ENCODE assay signal across 1 cellular context in the genomic region with DNA sequence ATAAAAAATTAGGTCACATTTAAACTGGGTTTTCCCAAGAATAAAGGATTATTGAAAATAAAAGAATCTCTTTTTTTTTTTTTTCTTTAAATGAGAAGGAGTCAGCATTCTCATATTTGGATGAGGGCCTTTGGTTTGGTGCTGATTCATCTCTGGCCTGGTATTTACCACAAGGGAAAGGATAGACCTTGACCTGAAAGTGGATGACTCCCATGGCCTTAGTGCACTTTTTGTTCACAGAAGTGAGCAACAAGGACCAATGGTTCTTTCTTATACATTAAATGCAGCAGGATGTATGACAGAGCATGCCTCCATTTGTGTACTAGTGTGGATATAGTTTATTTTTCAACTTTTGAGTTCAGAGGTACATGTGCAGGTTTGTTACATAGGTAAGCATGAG.
TF ChIP-seq lines count a peak whose summit lies in the region.

No MANE protein-coding gene starts in this region.

TF ChIP-seq in HepG2, 621 proteins besides CTCF, POLR2A, EP300 and RAD21 (continues in another document):
- TF ChIP-seq SNAI1 (CRISPR knock-in tag; IDR thresholded peaks at IDR 0.05; ENCODE audit: borderline replicate concordance) (no peak), RXRB (CRISPR knock-in tag; IDR thresholded peaks at IDR 0.05; ENCODE audit: borderline replicate concordance) (peak; percentile 55; the same call in 1 of the 2 replicates), ZSCAN25 (CRISPR knock-in tag; IDR thresholded peaks at IDR 0.05) (no peak), SIX4 (CRISPR knock-in tag; IDR thresholded peaks at IDR 0.05) (no peak), ZNF572 (CRISPR knock-in tag; IDR thresholded peaks at IDR 0.05) (no peak), SAP130 (CRISPR knock-in tag; IDR thresholded peaks at IDR 0.05; ENCODE audit: low read depth) (no peak), RFX5 (IDR thresholded peaks at IDR 0.05; ENCODE audit: low read depth, low read length) (no peak), NR2F2 (IDR thresholded peaks at IDR 0.05; ENCODE audit: borderline replicate concordance, low read depth) (0 out of 2 replicates have a peak, but pooled peaks have one; percentile 25), RBAK (CRISPR knock-in tag; IDR thresholded peaks at IDR 0.05) (no peak), ZNF644 (CRISPR knock-in tag; IDR thresholded peaks at IDR 0.05; ENCODE audit: low read depth) (peak; percentile 54; the same call in 1 of the 2 replicates), ZNF101 (CRISPR knock-in tag; IDR thresholded peaks at IDR 0.05; ENCODE audit: borderline replicate concordance, low read depth) (no peak), TEAD3 (CRISPR knock-in tag; optimal IDR thresholded peaks at IDR 0.05; ENCODE audit: borderline replicate concordance) (peak; percentile 47), RARA (CRISPR knock-in tag; IDR thresholded peaks at IDR 0.05) (peak; percentile 70), ZNF431 (CRISPR knock-in tag; IDR thresholded peaks at IDR 0.05; ENCODE audit: borderline replicate concordance, low read depth) (no peak), SPEN (CRISPR knock-in tag; IDR thresholded peaks at IDR 0.05; ENCODE audit: low read depth) (no peak), HNF4A (CRISPR knock-in tag; IDR thresholded peaks at IDR 0.05) (peak; percentile 26; the same call in 1 of the 2 replicates), ZNF20 (CRISPR knock-in tag; IDR thresholded peaks at IDR 0.05) (no peak), SIN3B (IDR thresholded peaks at IDR 0.05; ENCODE audit: low read length) (no peak), MAFF (IDR thresholded peaks at IDR 0.05; ENCODE audit: low read depth, low read length) (peak; percentile 48; the same call in 1 of the 2 replicates), ZFP36 (IDR thresholded peaks at IDR 0.05; ENCODE audit: borderline replicate concordance, low read depth, low read length, partially characterized antibody) (no peak), NFATC3 (CRISPR knock-in tag; IDR thresholded peaks at IDR 0.05) (no peak), ZNF451 (CRISPR knock-in tag; IDR thresholded peaks at IDR 0.05) (no peak)
- TF ChIP-seq, protein P1, sequence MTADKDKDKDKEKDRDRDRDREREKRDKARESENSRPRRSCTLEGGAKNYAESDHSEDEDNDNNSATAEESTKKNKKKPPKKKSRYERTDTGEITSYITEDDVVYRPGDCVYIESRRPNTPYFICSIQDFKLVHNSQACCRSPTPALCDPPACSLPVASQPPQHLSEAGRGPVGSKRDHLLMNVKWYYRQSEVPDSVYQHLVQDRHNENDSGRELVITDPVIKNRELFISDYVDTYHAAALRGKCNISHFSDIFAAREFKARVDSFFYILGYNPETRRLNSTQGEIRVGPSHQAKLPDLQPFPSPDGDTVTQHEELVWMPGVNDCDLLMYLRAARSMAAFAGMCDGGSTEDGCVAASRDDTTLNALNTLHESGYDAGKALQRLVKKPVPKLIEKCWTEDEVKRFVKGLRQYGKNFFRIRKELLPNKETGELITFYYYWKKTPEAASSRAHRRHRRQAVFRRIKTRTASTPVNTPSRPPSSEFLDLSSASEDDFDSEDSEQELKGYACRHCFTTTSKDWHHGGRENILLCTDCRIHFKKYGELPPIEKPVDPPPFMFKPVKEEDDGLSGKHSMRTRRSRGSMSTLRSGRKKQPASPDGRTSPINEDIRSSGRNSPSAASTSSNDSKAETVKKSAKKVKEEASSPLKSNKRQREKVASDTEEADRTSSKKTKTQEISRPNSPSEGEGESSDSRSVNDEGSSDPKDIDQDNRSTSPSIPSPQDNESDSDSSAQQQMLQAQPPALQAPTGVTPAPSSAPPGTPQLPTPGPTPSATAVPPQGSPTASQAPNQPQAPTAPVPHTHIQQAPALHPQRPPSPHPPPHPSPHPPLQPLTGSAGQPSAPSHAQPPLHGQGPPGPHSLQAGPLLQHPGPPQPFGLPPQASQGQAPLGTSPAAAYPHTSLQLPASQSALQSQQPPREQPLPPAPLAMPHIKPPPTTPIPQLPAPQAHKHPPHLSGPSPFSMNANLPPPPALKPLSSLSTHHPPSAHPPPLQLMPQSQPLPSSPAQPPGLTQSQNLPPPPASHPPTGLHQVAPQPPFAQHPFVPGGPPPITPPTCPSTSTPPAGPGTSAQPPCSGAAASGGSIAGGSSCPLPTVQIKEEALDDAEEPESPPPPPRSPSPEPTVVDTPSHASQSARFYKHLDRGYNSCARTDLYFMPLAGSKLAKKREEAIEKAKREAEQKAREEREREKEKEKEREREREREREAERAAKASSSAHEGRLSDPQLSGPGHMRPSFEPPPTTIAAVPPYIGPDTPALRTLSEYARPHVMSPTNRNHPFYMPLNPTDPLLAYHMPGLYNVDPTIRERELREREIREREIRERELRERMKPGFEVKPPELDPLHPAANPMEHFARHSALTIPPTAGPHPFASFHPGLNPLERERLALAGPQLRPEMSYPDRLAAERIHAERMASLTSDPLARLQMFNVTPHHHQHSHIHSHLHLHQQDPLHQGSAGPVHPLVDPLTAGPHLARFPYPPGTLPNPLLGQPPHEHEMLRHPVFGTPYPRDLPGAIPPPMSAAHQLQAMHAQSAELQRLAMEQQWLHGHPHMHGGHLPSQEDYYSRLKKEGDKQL (CRISPR knock-in tag; IDR thresholded peaks at IDR 0.05; ENCODE audit: low read depth) = no peak
- TF ChIP-seq, protein P2, sequence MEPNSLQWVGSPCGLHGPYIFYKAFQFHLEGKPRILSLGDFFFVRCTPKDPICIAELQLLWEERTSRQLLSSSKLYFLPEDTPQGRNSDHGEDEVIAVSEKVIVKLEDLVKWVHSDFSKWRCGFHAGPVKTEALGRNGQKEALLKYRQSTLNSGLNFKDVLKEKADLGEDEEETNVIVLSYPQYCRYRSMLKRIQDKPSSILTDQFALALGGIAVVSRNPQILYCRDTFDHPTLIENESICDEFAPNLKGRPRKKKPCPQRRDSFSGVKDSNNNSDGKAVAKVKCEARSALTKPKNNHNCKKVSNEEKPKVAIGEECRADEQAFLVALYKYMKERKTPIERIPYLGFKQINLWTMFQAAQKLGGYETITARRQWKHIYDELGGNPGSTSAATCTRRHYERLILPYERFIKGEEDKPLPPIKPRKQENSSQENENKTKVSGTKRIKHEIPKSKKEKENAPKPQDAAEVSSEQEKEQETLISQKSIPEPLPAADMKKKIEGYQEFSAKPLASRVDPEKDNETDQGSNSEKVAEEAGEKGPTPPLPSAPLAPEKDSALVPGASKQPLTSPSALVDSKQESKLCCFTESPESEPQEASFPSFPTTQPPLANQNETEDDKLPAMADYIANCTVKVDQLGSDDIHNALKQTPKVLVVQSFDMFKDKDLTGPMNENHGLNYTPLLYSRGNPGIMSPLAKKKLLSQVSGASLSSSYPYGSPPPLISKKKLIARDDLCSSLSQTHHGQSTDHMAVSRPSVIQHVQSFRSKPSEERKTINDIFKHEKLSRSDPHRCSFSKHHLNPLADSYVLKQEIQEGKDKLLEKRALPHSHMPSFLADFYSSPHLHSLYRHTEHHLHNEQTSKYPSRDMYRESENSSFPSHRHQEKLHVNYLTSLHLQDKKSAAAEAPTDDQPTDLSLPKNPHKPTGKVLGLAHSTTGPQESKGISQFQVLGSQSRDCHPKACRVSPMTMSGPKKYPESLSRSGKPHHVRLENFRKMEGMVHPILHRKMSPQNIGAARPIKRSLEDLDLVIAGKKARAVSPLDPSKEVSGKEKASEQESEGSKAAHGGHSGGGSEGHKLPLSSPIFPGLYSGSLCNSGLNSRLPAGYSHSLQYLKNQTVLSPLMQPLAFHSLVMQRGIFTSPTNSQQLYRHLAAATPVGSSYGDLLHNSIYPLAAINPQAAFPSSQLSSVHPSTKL (CRISPR knock-in tag; IDR thresholded peaks at IDR 0.05) = peak; percentile 33; the same call in 1 of the 2 replicates
- TF ChIP-seq, protein P3, sequence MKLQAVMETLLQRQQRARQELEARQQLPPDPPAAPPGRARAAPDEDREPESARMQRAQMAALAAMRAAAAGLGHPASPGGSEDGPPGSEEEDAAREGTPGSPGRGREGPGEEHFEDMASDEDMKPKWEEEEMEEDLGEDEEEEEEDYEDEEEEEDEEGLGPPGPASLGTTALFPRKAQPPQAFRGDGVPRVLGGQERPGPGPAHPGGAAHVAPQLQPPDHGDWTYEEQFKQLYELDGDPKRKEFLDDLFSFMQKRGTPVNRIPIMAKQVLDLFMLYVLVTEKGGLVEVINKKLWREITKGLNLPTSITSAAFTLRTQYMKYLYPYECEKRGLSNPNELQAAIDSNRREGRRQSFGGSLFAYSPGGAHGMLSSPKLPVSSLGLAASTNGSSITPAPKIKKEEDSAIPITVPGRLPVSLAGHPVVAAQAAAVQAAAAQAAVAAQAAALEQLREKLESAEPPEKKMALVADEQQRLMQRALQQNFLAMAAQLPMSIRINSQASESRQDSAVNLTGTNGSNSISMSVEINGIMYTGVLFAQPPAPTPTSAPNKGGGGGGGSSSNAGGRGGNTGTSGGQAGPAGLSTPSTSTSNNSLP (IDR thresholded peaks at IDR 0.05; ENCODE audit: low read depth, low read length) = no peak
- TF ChIP-seq, protein P4, sequence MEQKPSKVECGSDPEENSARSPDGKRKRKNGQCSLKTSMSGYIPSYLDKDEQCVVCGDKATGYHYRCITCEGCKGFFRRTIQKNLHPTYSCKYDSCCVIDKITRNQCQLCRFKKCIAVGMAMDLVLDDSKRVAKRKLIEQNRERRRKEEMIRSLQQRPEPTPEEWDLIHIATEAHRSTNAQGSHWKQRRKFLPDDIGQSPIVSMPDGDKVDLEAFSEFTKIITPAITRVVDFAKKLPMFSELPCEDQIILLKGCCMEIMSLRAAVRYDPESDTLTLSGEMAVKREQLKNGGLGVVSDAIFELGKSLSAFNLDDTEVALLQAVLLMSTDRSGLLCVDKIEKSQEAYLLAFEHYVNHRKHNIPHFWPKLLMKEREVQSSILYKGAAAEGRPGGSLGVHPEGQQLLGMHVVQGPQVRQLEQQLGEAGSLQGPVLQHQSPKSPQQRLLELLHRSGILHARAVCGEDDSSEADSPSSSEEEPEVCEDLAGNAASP (CRISPR knock-in tag; IDR thresholded peaks at IDR 0.05; ENCODE audit: borderline replicate concordance) = peak; percentile 45; the same call in 1 of the 2 replicates
- TF ChIP-seq, protein P5, sequence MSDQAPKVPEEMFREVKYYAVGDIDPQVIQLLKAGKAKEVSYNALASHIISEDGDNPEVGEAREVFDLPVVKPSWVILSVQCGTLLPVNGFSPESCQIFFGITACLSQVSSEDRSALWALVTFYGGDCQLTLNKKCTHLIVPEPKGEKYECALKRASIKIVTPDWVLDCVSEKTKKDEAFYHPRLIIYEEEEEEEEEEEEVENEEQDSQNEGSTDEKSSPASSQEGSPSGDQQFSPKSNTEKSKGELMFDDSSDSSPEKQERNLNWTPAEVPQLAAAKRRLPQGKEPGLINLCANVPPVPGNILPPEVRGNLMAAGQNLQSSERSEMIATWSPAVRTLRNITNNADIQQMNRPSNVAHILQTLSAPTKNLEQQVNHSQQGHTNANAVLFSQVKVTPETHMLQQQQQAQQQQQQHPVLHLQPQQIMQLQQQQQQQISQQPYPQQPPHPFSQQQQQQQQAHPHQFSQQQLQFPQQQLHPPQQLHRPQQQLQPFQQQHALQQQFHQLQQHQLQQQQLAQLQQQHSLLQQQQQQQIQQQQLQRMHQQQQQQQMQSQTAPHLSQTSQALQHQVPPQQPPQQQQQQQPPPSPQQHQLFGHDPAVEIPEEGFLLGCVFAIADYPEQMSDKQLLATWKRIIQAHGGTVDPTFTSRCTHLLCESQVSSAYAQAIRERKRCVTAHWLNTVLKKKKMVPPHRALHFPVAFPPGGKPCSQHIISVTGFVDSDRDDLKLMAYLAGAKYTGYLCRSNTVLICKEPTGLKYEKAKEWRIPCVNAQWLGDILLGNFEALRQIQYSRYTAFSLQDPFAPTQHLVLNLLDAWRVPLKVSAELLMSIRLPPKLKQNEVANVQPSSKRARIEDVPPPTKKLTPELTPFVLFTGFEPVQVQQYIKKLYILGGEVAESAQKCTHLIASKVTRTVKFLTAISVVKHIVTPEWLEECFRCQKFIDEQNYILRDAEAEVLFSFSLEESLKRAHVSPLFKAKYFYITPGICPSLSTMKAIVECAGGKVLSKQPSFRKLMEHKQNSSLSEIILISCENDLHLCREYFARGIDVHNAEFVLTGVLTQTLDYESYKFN (CRISPR knock-in tag; conservative IDR thresholded peaks at IDR 0.05) = no peak
- TF ChIP-seq, protein P6, sequence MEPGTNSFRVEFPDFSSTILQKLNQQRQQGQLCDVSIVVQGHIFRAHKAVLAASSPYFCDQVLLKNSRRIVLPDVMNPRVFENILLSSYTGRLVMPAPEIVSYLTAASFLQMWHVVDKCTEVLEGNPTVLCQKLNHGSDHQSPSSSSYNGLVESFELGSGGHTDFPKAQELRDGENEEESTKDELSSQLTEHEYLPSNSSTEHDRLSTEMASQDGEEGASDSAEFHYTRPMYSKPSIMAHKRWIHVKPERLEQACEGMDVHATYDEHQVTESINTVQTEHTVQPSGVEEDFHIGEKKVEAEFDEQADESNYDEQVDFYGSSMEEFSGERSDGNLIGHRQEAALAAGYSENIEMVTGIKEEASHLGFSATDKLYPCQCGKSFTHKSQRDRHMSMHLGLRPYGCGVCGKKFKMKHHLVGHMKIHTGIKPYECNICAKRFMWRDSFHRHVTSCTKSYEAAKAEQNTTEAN (CRISPR knock-in tag; conservative IDR thresholded peaks at IDR 0.05) = peak; percentile 97
- TF ChIP-seq, protein P7, sequence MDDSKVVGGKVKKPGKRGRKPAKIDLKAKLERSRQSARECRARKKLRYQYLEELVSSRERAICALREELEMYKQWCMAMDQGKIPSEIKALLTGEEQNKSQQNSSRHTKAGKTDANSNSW (CRISPR knock-in tag; IDR thresholded peaks at IDR 0.05; ENCODE audit: borderline replicate concordance) = no peak
- TF ChIP-seq, protein P8, sequence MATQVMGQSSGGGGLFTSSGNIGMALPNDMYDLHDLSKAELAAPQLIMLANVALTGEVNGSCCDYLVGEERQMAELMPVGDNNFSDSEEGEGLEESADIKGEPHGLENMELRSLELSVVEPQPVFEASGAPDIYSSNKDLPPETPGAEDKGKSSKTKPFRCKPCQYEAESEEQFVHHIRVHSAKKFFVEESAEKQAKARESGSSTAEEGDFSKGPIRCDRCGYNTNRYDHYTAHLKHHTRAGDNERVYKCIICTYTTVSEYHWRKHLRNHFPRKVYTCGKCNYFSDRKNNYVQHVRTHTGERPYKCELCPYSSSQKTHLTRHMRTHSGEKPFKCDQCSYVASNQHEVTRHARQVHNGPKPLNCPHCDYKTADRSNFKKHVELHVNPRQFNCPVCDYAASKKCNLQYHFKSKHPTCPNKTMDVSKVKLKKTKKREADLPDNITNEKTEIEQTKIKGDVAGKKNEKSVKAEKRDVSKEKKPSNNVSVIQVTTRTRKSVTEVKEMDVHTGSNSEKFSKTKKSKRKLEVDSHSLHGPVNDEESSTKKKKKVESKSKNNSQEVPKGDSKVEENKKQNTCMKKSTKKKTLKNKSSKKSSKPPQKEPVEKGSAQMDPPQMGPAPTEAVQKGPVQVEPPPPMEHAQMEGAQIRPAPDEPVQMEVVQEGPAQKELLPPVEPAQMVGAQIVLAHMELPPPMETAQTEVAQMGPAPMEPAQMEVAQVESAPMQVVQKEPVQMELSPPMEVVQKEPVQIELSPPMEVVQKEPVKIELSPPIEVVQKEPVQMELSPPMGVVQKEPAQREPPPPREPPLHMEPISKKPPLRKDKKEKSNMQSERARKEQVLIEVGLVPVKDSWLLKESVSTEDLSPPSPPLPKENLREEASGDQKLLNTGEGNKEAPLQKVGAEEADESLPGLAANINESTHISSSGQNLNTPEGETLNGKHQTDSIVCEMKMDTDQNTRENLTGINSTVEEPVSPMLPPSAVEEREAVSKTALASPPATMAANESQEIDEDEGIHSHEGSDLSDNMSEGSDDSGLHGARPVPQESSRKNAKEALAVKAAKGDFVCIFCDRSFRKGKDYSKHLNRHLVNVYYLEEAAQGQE (IDR thresholded peaks at IDR 0.05; ENCODE audit: borderline replicate concordance in 1 of 2, low read depth in 1 of 2, low read length in 2 of 2) = no peak
